In genomic region chr10:124262249-124262865, GRCh38 we compare ENCODE assay signal across 28 cellular contexts.
DNase-seq lines count a peak whose midpoint lies in the region; ATAC-seq and TF ChIP-seq lines count a peak whose summit lies in the region.
"Had no signal": no experiment of that assay in that cellular context is flagged by ENCODE, and none has a peak within 500 bp of the region (broad histone marks: within the 10 kb centered on the region; RNA-seq: fewer than 3 reads in every experiment).

No MANE protein-coding gene starts in this region.

- no peak overlapping the region for H3K4me2 ChIP-seq in H9 (ENCODE audit: insufficient read depth, insufficient read length, low read length)

- H4K20me1 ChIP-seq in H9 (ENCODE audit: control insufficient read depth, insufficient read depth, insufficient read length) = no peaks in the 10 kb centered on the region

- H3K9me3 Mint-ChIP-seq in dendritic cell treated with granulocyte-macrophage colony-stimulating factor and Interleukin-4, amounts not matched to agents 40 ng/mL and 50 ng/mL, for 4 days = no peaks in the 10 kb centered on the region
- no peaks in the 10 kb centered on the region; a peak in 1 of 5 replicates for H3K9me3 Mint-ChIP-seq in H9
- H3K9me3 Mint-ChIP-seq: immature natural killer cell had no signal

- peaks cover 49% of the 10 kb centered on the region for H3K4me1 Mint-ChIP-seq in dendritic cell treated with granulocyte-macrophage colony-stimulating factor and Interleukin-4, amounts not matched to agents 40 ng/mL and 50 ng/mL, for 4 days (ENCODE audit: low read depth)
- H3K4me1 Mint-ChIP-seq in H9 = peaks cover 0 to 3% of the 10 kb centered on the region in 2 experiments; a peak in 1 of 4 replicates
- H3K4me1 Mint-ChIP-seq: immature natural killer cell; naive thymus-derived CD8-positive, alpha-beta T cell had no signal

- no CpG with 5 or more reads among the region's 11 CpGs for WGBS in H9 (ENCODE audit: extremely low coverage, insufficient read length, low lambda C conversion rate)

- H2AK5ac ChIP-seq in H9 (ENCODE audit: insufficient read length, low read length) = no peak overlapping the region

- H3K27me3 ChIP-seq in left lung (no peaks in the 10 kb centered on the region), H9 (ENCODE audit: insufficient read depth, low read length) (no peaks in the 10 kb centered on the region)
- H3K27me3 ChIP-seq: pancreas, stomach, upper lobe of left lung had no signal

- H3K9ac ChIP-seq in H9 (ENCODE audit: extremely low read depth, insufficient read length, low read length) = no peak overlapping the region

- peak overlapping the region; percentile 40 for H3K27ac Mint-ChIP-seq in dendritic cell treated with granulocyte-macrophage colony-stimulating factor and Interleukin-4, amounts not matched to agents 40 ng/mL and 50 ng/mL, for 4 days
- H3K27ac Mint-ChIP-seq in H9 = no peak overlapping the region
- H3K27ac Mint-ChIP-seq: activated CD4-positive, alpha-beta memory T cell treated with anti-CD3 and anti-CD28 coated beads for 36 hours; immature natural killer cell; naive thymus-derived CD8-positive, alpha-beta T cell had no signal

- no peak overlapping the region for H3K4ac ChIP-seq in H9 (ENCODE audit: low read depth, low read length)

- no peaks in the 10 kb centered on the region for H3K36me3 Mint-ChIP-seq in dendritic cell treated with granulocyte-macrophage colony-stimulating factor and Interleukin-4, amounts not matched to agents 40 ng/mL and 50 ng/mL, for 4 days (ENCODE audit: low read depth)
- H3K36me3 Mint-ChIP-seq in H9 (ENCODE audit: insufficient read depth in 1 of 3, low read depth in 3 of 3) = peaks cover 0 to 2% (median 0%) of the 10 kb centered on the region in 3 experiments; a peak in 1 of 7 replicates
- H3K36me3 Mint-ChIP-seq: activated CD4-positive, alpha-beta memory T cell treated with anti-CD3 and anti-CD28 coated beads for 36 hours; immature natural killer cell; naive thymus-derived CD8-positive, alpha-beta T cell had no signal

- H3K79me1 ChIP-seq in H9 (ENCODE audit: insufficient read depth, low read depth, low read length, poor library complexity, severe bottlenecking) = no peaks in the 10 kb centered on the region

- no peaks in the 10 kb centered on the region for H3K36me3 ChIP-seq in left lung
- H3K36me3 ChIP-seq: esophagus squamous epithelium, pancreas, stomach, upper lobe of left lung had no signal

- TF ChIP-seq CTCF in GM13977 (IDR thresholded peaks at IDR 0.05; ENCODE audit: extremely low read depth, insufficient read depth, missing control alignments) = peak; percentile 29
- TF ChIP-seq CTCF in left lung (IDR thresholded peaks at IDR 0.05) = no peak
- TF ChIP-seq CTCF in H9 (conservative IDR thresholded peaks at IDR 0.05) = no peak

- H3K4me3 ChIP-seq in left lung = no peak overlapping the region
- H3K4me3 ChIP-seq: esophagus squamous epithelium, pancreas, stomach, upper lobe of left lung had no signal

- H2BK5ac ChIP-seq in H9 (ENCODE audit: insufficient read length, low read length) = no peak overlapping the region

- H3K18ac ChIP-seq in H9 (ENCODE audit: insufficient read length, low read depth, low read length) = no peak overlapping the region

- intact Hi-C loops in dendritic cell treated with granulocyte-macrophage colony-stimulating factor and Interleukin-4, amounts not matched to agents 40 ng/mL and 50 ng/mL, for 4 days (cut with micrococcal nuclease) = no loop called here
- intact Hi-C loops in left lung (cut with DNase I) = no loop called here

- H4K8ac ChIP-seq in H9 (replicated peaks; ENCODE audit: insufficient read length, low read depth, low read length) = no peak overlapping the region

- no peak overlapping the region for H2BK12ac ChIP-seq in H9 (ENCODE audit: insufficient read length, low read depth, low read length)

- H3K79me2 ChIP-seq in H9 (ENCODE audit: insufficient read depth, low read length) = no peaks in the 10 kb centered on the region; the same call in 1 of the 2 replicates

- no peak overlapping the region for H3K56ac ChIP-seq in H9 (ENCODE audit: insufficient read length, low read depth, low read length)

- in situ Hi-C loops in GM13977 (cut with MboI; ENCODE audit: low pct_unique_long_range_greater_than_20kb, low sequenced_read_pairs, unreplicated experiment) = no loop called here

- H2AFZ ChIP-seq in H9 (ENCODE audit: low read length) = no peak overlapping the region

- H3K27me3 Mint-ChIP-seq in dendritic cell treated with granulocyte-macrophage colony-stimulating factor and Interleukin-4, amounts not matched to agents 40 ng/mL and 50 ng/mL, for 4 days = peaks cover 11% of the 10 kb centered on the region
- H3K27me3 Mint-ChIP-seq in H9 (ENCODE audit: low read depth) = peaks cover 11% of the 10 kb centered on the region
- H3K27me3 Mint-ChIP-seq: activated CD4-positive, alpha-beta memory T cell treated with anti-CD3 and anti-CD28 coated beads for 36 hours had no signal

- no peak overlapping the region for H2BK20ac ChIP-seq in H9 (ENCODE audit: low read depth, low read length, poor library complexity, severe bottlenecking)

- H3K27ac ChIP-seq in left lung = no peak overlapping the region
- no peak overlapping the region for H3K27ac ChIP-seq in H9 (ENCODE audit: insufficient read length, low read depth, low read length)
- H3K27ac ChIP-seq: esophagus squamous epithelium, pancreas, stomach, upper lobe of left lung had no signal

- H3K23me2 ChIP-seq in H9 (ENCODE audit: insufficient read length, low read depth, low read length, poor library complexity, severe bottlenecking) = no peaks in the 10 kb centered on the region

- DNase-seq in GM13977 (ENCODE audit: low spot score) = no peak
- DNase-seq in left lung = peak; percentile 25 to 39
- peak; percentile 9 for DNase-seq in putamen (ENCODE audit: low spot score)
- no peak for DNase-seq in cortex of kidney (lab: John Stamatoyannopoulos, UW)
- no peak for DNase-seq in H9
- no peak for DNase-seq in HuH-7.5 (ENCODE audit: low spot score)
- no peak for DNase-seq in activated T-cell treated with anti-CD3 and anti-CD28 coated beads, Interleukin-2, amount 50 U/mL, for 1 hour
- DNase-seq: activated CD4-positive, alpha-beta memory T cell treated with anti-CD3 and anti-CD28 coated beads for 36 hours; activated naive CD4-positive, alpha-beta T cell treated with Interleukin-2 at 50 U/mL for 16 hours; activated T-cell treated with anti-CD3 and anti-CD28 coated beads for 4 hours; amniotic stem cell; DMS79; effector CD4-positive, alpha-beta T cell; esophagus squamous epithelium; immature natural killer cell; KG1; mesendoderm; NCI-H1694 treated with DMSO at 0.1 percent for 48 hours; NCI-H226; pancreas; small intestine; stimulated activated CD4-positive, alpha-beta T cell treated with anti-CD3 and anti-CD28 coated beads, Interleukin-4, amount 100 ng/mL, for 24 hours; stomach; T-helper 2 cell; upper lobe of left lung had no signal

- no peak overlapping the region for H2BK15ac ChIP-seq in H9 (ENCODE audit: low read depth, low read length)

- H3K9me3 ChIP-seq in left lung (peaks cover 0 to 5% of the 10 kb centered on the region in 2 donors), H9 (ENCODE audit: control insufficient read depth, low read depth, low read length) (no peaks in the 10 kb centered on the region)
- H3K9me3 ChIP-seq: pancreas had no signal

- ATAC-seq in left lung = peak; percentile 12
- ATAC-seq: naive thymus-derived CD8-positive, alpha-beta T cell; Panc1 had no signal

- no peak overlapping the region for H4K91ac ChIP-seq in H9 (ENCODE audit: insufficient read length, low read depth, low read length)

- H3K23ac ChIP-seq in H9 (ENCODE audit: insufficient read length, low read depth, low read length) = no peak overlapping the region

- H2BK120ac ChIP-seq in H9 (ENCODE audit: low read depth, low read length, poor library complexity, severe bottlenecking) = no peak overlapping the region

- H4K5ac ChIP-seq in H9 (ENCODE audit: insufficient read length, low read depth, low read length) = no peak overlapping the region

- H3K4me3 Mint-ChIP-seq in dendritic cell treated with granulocyte-macrophage colony-stimulating factor and Interleukin-4, amounts not matched to agents 40 ng/mL and 50 ng/mL, for 4 days = no peak overlapping the region
- H3K4me3 Mint-ChIP-seq in H9 = no peak overlapping the region
- H3K4me3 Mint-ChIP-seq: activated CD4-positive, alpha-beta memory T cell treated with anti-CD3 and anti-CD28 coated beads for 36 hours; immature natural killer cell; naive thymus-derived CD8-positive, alpha-beta T cell had no signal

- H3T11ph ChIP-seq in H9 (ENCODE audit: low read length) = no peak overlapping the region

- H3K4me1 ChIP-seq in left lung (peaks cover 0 to 12% of the 10 kb centered on the region in 2 donors), H9 (ENCODE audit: insufficient read depth, low read length) (no peaks in the 10 kb centered on the region)
- H3K4me1 ChIP-seq: esophagus squamous epithelium, pancreas, stomach, upper lobe of left lung had no signal

- H3K14ac ChIP-seq in H9 (ENCODE audit: insufficient read depth, low read length) = no peak overlapping the region; the same call in 1 of the 2 replicates

Comparison
In these comparisons a context has a peak if more than half of its experiments do, and no peak if none do; other contexts are left out.
1. DNase-seq: peak in left lung (2 of 2) and putamen (single experiment); none in GM13977 (single experiment), cortex of kidney (single experiment), H9 (single experiment), HuH-7.5 (single experiment) and activated T-cell treated with anti-CD3 and anti-CD28 coated beads, Interleukin-2, amount 50 U/mL, for 1 hour (single experiment).